18 cellular contexts compared by ENCODE assay signal in genomic region chr3:72728329-72728889, GRCh38.
A peak's percentile ranks its signal among the peaks of the same experiment; 100 is the strongest.
DNase-seq lines count a peak whose midpoint lies in the region; FAIRE-seq and TF ChIP-seq lines count a peak whose summit lies in the region.
"Had no signal": no experiment of that assay in that cellular context is flagged by ENCODE, and none has a peak within 500 bp of the region (broad histone marks: within the 10 kb centered on the region; RNA-seq: fewer than 3 reads in every experiment).

No MANE protein-coding gene starts in this region.

- H3K36me3 ChIP-seq in Caco-2 (ENCODE audit: control insufficient read depth, insufficient read depth, low read length) (no peaks in the 10 kb centered on the region), HEK293 (ENCODE audit: control insufficient read depth in 2 of 2, insufficient read depth in 1 of 2, low read length in 2 of 2) (no peaks in the 10 kb centered on the region), bronchial epithelial cell (ENCODE audit: control insufficient read depth, insufficient read depth, low read length) (no peaks in the 10 kb centered on the region), neuronal stem cell (replicated peaks in 1 of 2; ENCODE audit: control insufficient read depth in 2 of 2, insufficient read depth in 2 of 2, low read length in 2 of 2) (no peaks in the 10 kb centered on the region)
- H3K36me3 ChIP-seq: BE2C had no signal

- H3K9ac ChIP-seq in neuronal stem cell (ENCODE audit: low read depth, low read length, poor library complexity): no peak overlapping the region
- H3K9ac ChIP-seq: GM23248 had no signal

- H3K4me2 ChIP-seq in neuronal stem cell (ENCODE audit: insufficient read depth, low read length, poor library complexity, severe bottlenecking): no peak overlapping the region

- H2AFZ ChIP-seq in neuronal stem cell (ENCODE audit: low read length): no peak overlapping the region
- H2AFZ ChIP-seq: GM23248 had no signal

- H3K4me1 Mint-ChIP-seq in Caco-2 (ENCODE audit: low read depth, unreplicated experiment): peaks cover 26% of the 10 kb centered on the region
- H3K4me1 Mint-ChIP-seq: CD4-positive, alpha-beta memory T cell had no signal

- H3K14ac ChIP-seq in neuronal stem cell (ENCODE audit: low read length): no peak overlapping the region

- H3K4ac ChIP-seq in neuronal stem cell (ENCODE audit: low read length): no peak overlapping the region

- peaks cover 23% of the 10 kb centered on the region for H3K4me1 ChIP-seq in Caco-2
- 0 out of 2 replicates have a peak, but pooled peaks cover under 1% of the 10 kb centered on the region for H3K4me1 ChIP-seq in HEK293 (ENCODE audit: control insufficient read depth, insufficient read depth, low read length)
- H3K4me1 ChIP-seq in neuronal stem cell (ENCODE audit: control insufficient read depth in 2 of 2, insufficient read depth in 1 of 2, low read depth in 1 of 2, low read length in 2 of 2): peaks cover 0 to 8% of the 10 kb centered on the region in 2 donors

- H3K36me3 Mint-ChIP-seq in Caco-2 (ENCODE audit: insufficient read depth, unreplicated experiment): no peaks in the 10 kb centered on the region

- H2BK120ac ChIP-seq in neuronal stem cell (ENCODE audit: low read depth, low read length): no peak overlapping the region

- no CpG with 5 or more reads among the region's 6 CpGs for WGBS in neuronal stem cell (ENCODE audit: extremely low coverage in 2 of 2, insufficient read length in 2 of 2, insufficient replicate concordance in 1 of 2), 2 donors

- FAIRE-seq in bronchial epithelial cell (lab: Jason Lieb, UNC): peak; percentile 75
- FAIRE-seq: A204.1, D721Med, GM12891 had no signal

- no peaks in the 10 kb centered on the region for H3K27me3 Mint-ChIP-seq in Caco-2 (ENCODE audit: insufficient read depth, unreplicated experiment)

- H3K27me3 ChIP-seq in Caco-2 (replicated peaks; ENCODE audit: control insufficient read depth, insufficient read depth, low read length): no peaks in the 10 kb centered on the region
- peaks cover 2% of the 10 kb centered on the region for H3K27me3 ChIP-seq in bronchial epithelial cell (ENCODE audit: control insufficient read depth, insufficient read depth, low read length)
- peaks cover 0 to 9% (median 0%) of the 10 kb centered on the region in 3 experiments for H3K27me3 ChIP-seq in neuronal stem cell (ENCODE audit: control insufficient read depth in 3 of 3, insufficient read depth in 3 of 3, low read depth in 1 of 3, low read length in 3 of 3)
- H3K27me3 ChIP-seq: BE2C had no signal

- H3K4me3 ChIP-seq in Caco-2 (ENCODE audit: low read depth, low read length) (peak overlapping the region; percentile 3), HEK293 (ENCODE audit: low read depth, low read length) (no peak overlapping the region), bronchial epithelial cell (ENCODE audit: low read depth, low read length) (no peak overlapping the region), neuronal stem cell (ENCODE audit: low read length in 2 of 2) (no peak overlapping the region)
- H3K4me3 ChIP-seq: GM23248 had no signal

- POLR2A ChIA-PET in Caco-2 (lab: Charles Lee) (no interaction called here), HEK293 (lab: Yijun Ruan, JAX) (no interaction called here)

- no TSS peak for BruUV-seq in Caco-2 (replicated peaks; lab: Mats Ljungman, UMichigan)

- H3K79me1 ChIP-seq in neuronal stem cell (ENCODE audit: low read depth, low read length): no peaks in the 10 kb centered on the region

- peak; percentile 50 to 61 for DNase-seq in Caco-2
- no peak for DNase-seq in bronchial epithelial cell (ENCODE audit: low read depth)
- DNase-seq in neuronal stem cell (ENCODE audit: low spot score): no peak
- no peak for DNase-seq in activated CD8-positive, alpha-beta memory T cell treated with anti-CD3 and anti-CD28 coated beads, Interleukin-2, amount 50 U/mL, for 48 hours
- no peak for DNase-seq in stimulated activated CD8-positive, alpha-beta memory T cell treated with anti-CD3 and anti-CD28 coated beads, Interleukin-4, amount 100 ng/mL, for 48 hours
- DNase-seq in caudate nucleus (lab: John Stamatoyannopoulos, UW): no peak
- no peak for DNase-seq in NCI-H2107 treated with DMSO at 0.1 percent for 48 hours (lab: John Stamatoyannopoulos, UW; ENCODE audit: unreplicated experiment)
- DNase-seq: BE2C; CD4-positive, alpha-beta memory T cell; DMS79 treated with DMSO at 0.1 percent for 48 hours; EL; GM23248 had no signal

- no peak overlapping the region for H4K91ac ChIP-seq in neuronal stem cell (ENCODE audit: low read depth, low read length, poor library complexity)

- H3K9me3 Mint-ChIP-seq in Caco-2 (ENCODE audit: unreplicated experiment): peaks cover 17% of the 10 kb centered on the region

- H3K18ac ChIP-seq in neuronal stem cell (ENCODE audit: low read length): peak overlapping the region; percentile 33

- H2BK15ac ChIP-seq in neuronal stem cell (ENCODE audit: low read length): peak overlapping the region; percentile 27

- no peak overlapping the region for H3K23ac ChIP-seq in neuronal stem cell (ENCODE audit: low read depth, low read length, poor library complexity)

- no peak overlapping the region for H2BK12ac ChIP-seq in neuronal stem cell (ENCODE audit: low read length)

- no peak overlapping the region for H4K8ac ChIP-seq in neuronal stem cell (ENCODE audit: low read depth, low read length)

- no peak overlapping the region for H3K27ac ChIP-seq in HEK293 (ENCODE audit: extremely low read depth, low read depth, low read length)
- H3K27ac ChIP-seq in neuronal stem cell (replicated peaks; ENCODE audit: low read length): no peak overlapping the region
- H3K27ac ChIP-seq in caudate nucleus (ENCODE audit: low read depth, low read length): no peak overlapping the region
- H3K27ac ChIP-seq: C4-2B, GM23248, HL-60 had no signal

- TF ChIP-seq CTCF in Caco-2 (IDR thresholded peaks at IDR 0.05; ENCODE audit: insufficient read depth in 1 of 2, low read depth in 1 of 2, low read length in 1 of 2, severe bottlenecking in 1 of 2, unreplicated experiment in 1 of 2): no peak
- TF ChIP-seq CTCF in HEK293 (tag by site-specific recombination; IDR thresholded peaks at IDR 0.05): no peak
- TF ChIP-seq CTCF in bronchial epithelial cell (IDR thresholded peaks at IDR 0.05; ENCODE audit: insufficient read depth, low read length, severe bottlenecking): no peak

- H2AK5ac ChIP-seq in neuronal stem cell (ENCODE audit: low read depth, low read length): peak overlapping the region; percentile 41

- H3K27ac Mint-ChIP-seq in Caco-2 (ENCODE audit: unreplicated experiment): peak overlapping the region; percentile 71

- peak overlapping the region; percentile 68 for H3K4me3 Mint-ChIP-seq in Caco-2 (ENCODE audit: unreplicated experiment)
- H3K4me3 Mint-ChIP-seq: CD4-positive, alpha-beta memory T cell had no signal

- no peak overlapping the region for H2BK5ac ChIP-seq in neuronal stem cell (ENCODE audit: low read length)

- CTCF ChIA-PET in Caco-2 (lab: Charles Lee): no interaction called here
- CTCF ChIA-PET in HEK293 (lab: Yijun Ruan, JAX): no interaction called here

- intact Hi-C loops in Caco-2 (cut with micrococcal nuclease; ENCODE audit: unreplicated experiment): loop anchor here (10.0 kb wide), 1 partner anchor 86 kb away; no protein-coding TSS in a partner anchor

- H3K9me3 ChIP-seq in Caco-2 (peaks cover 8% of the 10 kb centered on the region), HEK293 (ENCODE audit: control insufficient read depth, insufficient read depth, low read depth, low read length) (no peaks in the 10 kb centered on the region), neuronal stem cell (replicated peaks in 1 of 2; ENCODE audit: control insufficient read depth in 2 of 2, insufficient read depth in 1 of 2, low read depth in 1 of 2, low read length in 2 of 2) (peaks cover 0 to 4% of the 10 kb centered on the region in 2 donors)
- H3K9me3 ChIP-seq: BE2C had no signal

TF ChIP-seq in HEK293, 187 proteins besides CTCF, POLR2A, EP300 and RAD21:
- peak; percentile 56 for TF ChIP-seq SCRT2 (tag by site-specific recombination; IDR thresholded peaks at IDR 0.05)
- TF ChIP-seq ZNF623 (tag by site-specific recombination; IDR thresholded peaks at IDR 0.05): no peak

Comparison
In these comparisons a context has a peak if more than half of its experiments do, and no peak if none do; other contexts are left out.
1. DNase-seq: peak in Caco-2 (2 of 2); none in bronchial epithelial cell (single experiment), neuronal stem cell (single experiment), activated CD8-positive, alpha-beta memory T cell treated with anti-CD3 and anti-CD28 coated beads, Interleukin-2, amount 50 U/mL, for 48 hours (single experiment), stimulated activated CD8-positive, alpha-beta memory T cell treated with anti-CD3 and anti-CD28 coated beads, Interleukin-4, amount 100 ng/mL, for 48 hours (single experiment), caudate nucleus (0 of 61) and NCI-H2107 treated with DMSO at 0.1 percent for 48 hours (single experiment).